12 cellular contexts compared by ENCODE assay signal in genomic region chr9:125932012-125932411, GRCh38.
DNase-seq lines count a peak whose midpoint lies in the region; ATAC-seq and TF ChIP-seq lines count a peak whose summit lies in the region.
"Had no signal": no experiment of that assay in that cellular context is flagged by ENCODE, and none has a peak within 500 bp of the region (broad histone marks: within the 10 kb centered on the region; RNA-seq: fewer than 3 reads in every experiment).

No MANE protein-coding gene starts in this region.

- H3K9me3 ChIP-seq in heart left ventricle (no peaks in the 10 kb centered on the region), left ventricle myocardium inferior (replicated peaks) (no peaks in the 10 kb centered on the region), adrenal gland (replicated peaks in 1 of 3) (no peaks in the 10 kb centered on the region), transverse colon (no peaks in the 10 kb centered on the region), spleen (no peaks in the 10 kb centered on the region)
- H3K9me3 ChIP-seq: BLaER1 treated with 17β-estradiol and CSF1 and Interleukin-3, amounts not matched to agents 10 nM and 100 nM; psoas muscle; upper lobe of right lung had no signal

- no peak for TF ChIP-seq EP300 in transverse colon (IDR thresholded peaks at IDR 0.05; ENCODE audit: low read depth)

- H3K27me3 ChIP-seq in heart left ventricle, result no peaks in the 10 kb centered on the region
- no peaks in the 10 kb centered on the region for H3K27me3 ChIP-seq in left ventricle myocardium inferior (ENCODE audit: low read depth)
- H3K27me3 ChIP-seq in adrenal gland, result no peaks in the 10 kb centered on the region
- H3K27me3 ChIP-seq in transverse colon, result no peaks in the 10 kb centered on the region
- no peaks in the 10 kb centered on the region for H3K27me3 ChIP-seq in spleen (replicated peaks in 1 of 7)
- H3K27me3 ChIP-seq: BLaER1 treated with 17β-estradiol and CSF1 and Interleukin-3, amounts not matched to agents 10 nM and 100 nM; upper lobe of right lung had no signal

- H3K36me3 ChIP-seq in heart left ventricle (peaks cover 0 to 32% (median 16%) of the 10 kb centered on the region in 9 donors), left ventricle myocardium inferior (peaks cover 23% of the 10 kb centered on the region), adrenal gland (replicated peaks in 1 of 2) (peaks cover 0 to 11% of the 10 kb centered on the region in 2 donors), transverse colon (no peaks in the 10 kb centered on the region), spleen (peaks cover 0 to 51% (median 22%) of the 10 kb centered on the region in 6 donors)

- ATAC-seq in heart left ventricle, result peak; percentile 56 to 70 (median 63)
- ATAC-seq: upper lobe of right lung had no signal

- H3K4me1 ChIP-seq in heart left ventricle (peaks cover 0 to 12% (median 0%) of the 10 kb centered on the region in 12 donors), left ventricle myocardium inferior (peaks cover 4% of the 10 kb centered on the region), adrenal gland (replicated peaks in 1 of 2) (peaks cover 4 to 7% of the 10 kb centered on the region in 2 donors), transverse colon (peaks cover 0 to 7% (median 4%) of the 10 kb centered on the region in 4 donors), spleen (no peaks in the 10 kb centered on the region)
- H3K4me1 ChIP-seq: BLaER1 treated with 17β-estradiol and CSF1 and Interleukin-3, amounts not matched to agents 10 nM and 100 nM; psoas muscle; upper lobe of right lung had no signal

- DNase-seq in heart left ventricle (peak in 3 of 5 donors; percentile 35 to 42 (median 39)), left ventricle myocardium inferior (no peak), adrenal gland (peak; percentile 49 to 80 (median 72)), iPS-NIHi11 (ENCODE audit: low spot score) (peak; percentile 14), transverse colon (peak; percentile 18), CD1c-positive myeloid dendritic cell (ENCODE audit: extremely low spot score) (no peak), spleen (no peak)
- DNase-seq in stimulated activated naive CD4-positive, alpha-beta T cell (lab: John Stamatoyannopoulos, UW), result no peak
- DNase-seq: cortex of kidney, psoas muscle, upper lobe of right lung had no signal

- TF ChIP-seq POLR2A in heart left ventricle (IDR thresholded peaks at IDR 0.05), result no peak
- no peak for TF ChIP-seq POLR2A in adrenal gland (IDR thresholded peaks at IDR 0.05)
- no peak for TF ChIP-seq POLR2A in transverse colon (IDR thresholded peaks at IDR 0.05)
- TF ChIP-seq POLR2A in spleen (IDR thresholded peaks at IDR 0.05), result no peak

- intact Hi-C loops in heart left ventricle (cut with DNase I) (no loop called here), left ventricle myocardium inferior (cut with micrococcal nuclease) (no loop called here), adrenal gland (cut with DNase I) (no loop called here), transverse colon (cut with DNase I; ENCODE audit: low total_unique reads) (no loop called here), spleen (cut with DNase I; ENCODE audit: low total_unique reads) (no loop called here)

- 72 to 84% (median 79%) methylated on average over 5 of the region's 5 CpGs for WGBS in heart left ventricle, 4 donors
- 40 to 62% (median 57%) methylated on average over 5 of the region's 5 CpGs for WGBS in adrenal gland, 4 donors
- WGBS in transverse colon (ENCODE audit: low coverage in 1 of 2), 2 donors, result 71 to 80% methylated on average over 1 to 5 of the region's 5 CpGs
- 87 to 95% (median 93%) methylated on average over 5 of the region's 5 CpGs for WGBS in spleen, 5 donors

- H3K4me3 ChIP-seq in heart left ventricle, result no peak overlapping the region
- H3K4me3 ChIP-seq in left ventricle myocardium inferior, result no peak overlapping the region
- no peak overlapping the region for H3K4me3 ChIP-seq in adrenal gland
- no peak overlapping the region for H3K4me3 ChIP-seq in transverse colon
- no peak overlapping the region for H3K4me3 ChIP-seq in spleen
- H3K4me3 ChIP-seq: BLaER1 treated with 17β-estradiol and CSF1 and Interleukin-3, amounts not matched to agents 10 nM and 100 nM; psoas muscle; upper lobe of right lung had no signal

- TF ChIP-seq CTCF in heart left ventricle (IDR thresholded peaks at IDR 0.05) (no peak), left ventricle myocardium inferior (IDR thresholded peaks at IDR 0.05; ENCODE audit: borderline replicate concordance) (no peak), adrenal gland (IDR thresholded peaks at IDR 0.05) (no peak), transverse colon (IDR thresholded peaks at IDR 0.05) (no peak), spleen (IDR thresholded peaks at IDR 0.05 in 8 of 11, conservative IDR thresholded peaks at IDR 0.05 in 3 of 11) (no peak)

- in situ Hi-C loops in transverse colon (cut with MboI; ENCODE audit: low pct_ligation_motif_present in 1 of 4, low pct_unique_long_range_greater_than_20kb in 1 of 4, low sequenced_read_pairs in 3 of 4), result no loop called here

- H3K27ac ChIP-seq in heart left ventricle, result no peak overlapping the region
- no peak overlapping the region for H3K27ac ChIP-seq in left ventricle myocardium inferior (replicated peaks)
- peak overlapping the region in 1 of 5 donors; percentile 32 for H3K27ac ChIP-seq in adrenal gland
- peak overlapping the region in 1 of 4 donors; percentile 20 for H3K27ac ChIP-seq in transverse colon
- H3K27ac ChIP-seq in spleen, result no peak overlapping the region
- H3K27ac ChIP-seq: BLaER1 treated with 17β-estradiol and CSF1 and Interleukin-3, amounts not matched to agents 10 nM and 100 nM; psoas muscle; upper lobe of right lung had no signal

Comparison
In these comparisons a context has a peak if more than half of its experiments do, and no peak if none do; other contexts are left out.
1. DNase-seq: peak in heart left ventricle (3 of 5), adrenal gland (7 of 7), iPS-NIHi11 (single experiment) and transverse colon (single experiment); none in left ventricle myocardium inferior (single experiment), CD1c-positive myeloid dendritic cell (single experiment), stimulated activated naive CD4-positive, alpha-beta T cell (0 of 6) and spleen (single experiment).